10 cellular contexts compared by ENCODE assay signal in the genomic region with DNA sequence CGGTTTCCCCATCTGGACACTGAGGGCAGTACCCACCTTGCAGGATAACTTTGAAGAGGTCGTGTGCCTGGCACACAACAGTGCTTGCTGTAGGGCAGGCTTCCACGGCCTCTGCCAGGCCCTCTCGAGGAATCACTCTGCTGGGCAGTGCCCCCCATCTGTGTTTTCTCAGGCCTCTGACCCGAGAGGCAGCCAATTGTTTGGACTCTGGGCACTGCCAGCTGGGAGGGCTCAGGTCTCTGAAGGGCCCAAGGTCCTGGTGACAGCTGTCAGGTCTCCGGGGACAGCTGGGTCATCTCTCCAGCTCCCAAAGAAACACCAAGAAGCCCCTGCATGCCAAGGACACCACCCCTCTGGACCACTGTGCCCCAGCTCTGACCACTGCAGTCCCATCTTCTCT. TPM values are rescaled to one million over a fixed set of nuclear protein-coding genes. Genes with fewer than 3 reads are reported as not detected.
A peak's percentile ranks its signal among the peaks of the same experiment; 100 is the strongest.
DNase-seq lines count a peak whose midpoint lies in the region; ATAC-seq and TF ChIP-seq lines count a peak whose summit lies in the region.
"Had no signal": no experiment of that assay in that cellular context is flagged by ENCODE, and none has a peak within 500 bp of the region (broad histone marks: within the 10 kb centered on the region; RNA-seq: fewer than 3 reads in every experiment).

No MANE protein-coding gene starts in this region.

- H3K79me2 ChIP-seq in HCT116 (ENCODE audit: insufficient read depth, low read length): peaks cover 15% of the 10 kb centered on the region

- in situ Hi-C loops in G401 (cut with HindIII; ENCODE audit: low sequenced_read_pairs): no loop called here

- intact Hi-C loops in HCT116 (cut with micrococcal nuclease): no loop called here
- intact Hi-C loops in right lobe of liver (cut with DNase I): loop anchor here (5.0 kb wide), 2 partner anchors 120 to 125 kb away; partner anchors contain the start of gene NHERF2 (in 1 of the 2)

- H3K4me2 ChIP-seq in HCT116 (ENCODE audit: low read length): peak overlapping the region; percentile 99; the same call in 1 of the 2 replicates

- 37% methylated on average over 5 of the region's 6 CpGs for WGBS in right lobe of liver (ENCODE audit: insufficient coverage, low coverage, low lambda C conversion rate, missing lambda C conversion rate)

- H3K9ac ChIP-seq in HCT116 (ENCODE audit: low read length): peak overlapping the region; percentile 49; the same call in 1 of the 2 replicates

- H3K4me1 ChIP-seq in HCT116 (ENCODE audit: control insufficient read depth in 1 of 2, insufficient read depth in 2 of 2, low read length in 2 of 2) (peaks cover 40 to 57% of the 10 kb centered on the region in 2 experiments), right lobe of liver (peaks cover 0 to 48% (median 20%) of the 10 kb centered on the region in 4 donors)

- H3K27ac ChIP-seq in HCT116 (ENCODE audit: low read depth, low read length) (peak overlapping the region; percentile 84; the same call in 1 of the 2 replicates), right lobe of liver (peak overlapping the region; percentile 47 to 71 (median 70))

- H3K27me3 Mint-ChIP-seq in central memory CD8-positive, alpha-beta T cell: no peaks in the 10 kb centered on the region
- H3K27me3 Mint-ChIP-seq in stimulated activated naive B cell treated with anti-CD40 and anti-IgM and Interleukin-4, amounts not matched to agents 10 μg/mL and 1 μg/mL and 100 μg/mL, for 72 hours: no peaks in the 10 kb centered on the region

- no peak for TF ChIP-seq RAD21 in HCT116 (IDR thresholded peaks at IDR 0.05; ENCODE audit: low read depth)

- H3K27ac Mint-ChIP-seq in central memory CD8-positive, alpha-beta T cell (ENCODE audit: low read depth): no peak overlapping the region
- H3K27ac Mint-ChIP-seq in stimulated activated naive B cell treated with anti-CD40 and anti-IgM and Interleukin-4, amounts not matched to agents 10 μg/mL and 1 μg/mL and 100 μg/mL, for 72 hours: peak overlapping the region; percentile 9

- H3K9me3 ChIP-seq in HCT116 (ENCODE audit: control insufficient read depth in 1 of 2, insufficient read depth in 1 of 2, low read depth in 1 of 2, low read length in 2 of 2) (no peaks in the 10 kb centered on the region), right lobe of liver (no peaks in the 10 kb centered on the region)
- H3K9me3 ChIP-seq: mucosa of descending colon had no signal

- TF ChIP-seq POLR2A in HCT116 (IDR thresholded peaks at IDR 0.05; ENCODE audit: borderline replicate concordance, extremely low read depth, insufficient read depth, insufficient read length) (no peak), right lobe of liver (IDR thresholded peaks at IDR 0.05) (no peak)

- no peak for DNase-seq in HCT116 (ENCODE audit: low read depth, low spot score)
- DNase-seq in central memory CD8-positive, alpha-beta T cell (ENCODE audit: low spot score in 2 of 2): no peak
- peak in 2 of 3 donors; percentile 68 to 77 for DNase-seq in right lobe of liver
- DNase-seq in stimulated activated naive B cell treated with anti-CD40 and anti-IgM and Interleukin-4, amounts not matched to agents 10 μg/mL and 1 μg/mL and 100 μg/mL, for 72 hours: no peak
- no peak for DNase-seq in inferior parietal cortex (ENCODE audit: extremely low spot score)
- DNase-seq in G401 (ENCODE audit: low spot score): no peak
- DNase-seq in RPMI8226: no peak
- DNase-seq in NCI-H2029 treated with DMSO at 0.1 percent for 48 hours (lab: John Stamatoyannopoulos, UW): no peak
- DNase-seq: SIG-M5 had no signal

- H3K4me1 Mint-ChIP-seq in central memory CD8-positive, alpha-beta T cell: peaks cover 17% of the 10 kb centered on the region
- peaks cover 24 to 38% of the 10 kb centered on the region in 2 donors for H3K4me1 Mint-ChIP-seq in stimulated activated naive B cell treated with anti-CD40 and anti-IgM and Interleukin-4, amounts not matched to agents 10 μg/mL and 1 μg/mL and 100 μg/mL, for 72 hours

- POLR2A ChIA-PET in HCT116 (lab: Charles Lee): interaction anchor here (1.9 kb wide), 1 partner anchor 183 kb away, joined by 7 read pairs; the partner anchor contains the start of gene RPS2

- CTCF ChIA-PET in HCT116 (lab: Charles Lee): interaction anchor here (2.3 kb wide), 1 partner anchor 125 kb away, joined by 8 read pairs; no protein-coding TSS in a partner anchor

- RAD21 ChIA-PET in HCT116 (lab: Charles Lee; ENCODE audit: low non-redundant PET in 1 of 2, low total read pairs in 2 of 2, uncharacterized antibody in 2 of 2, unreplicated experiment in 2 of 2): interaction anchor here in 1 of 2 experiments (1.4 kb wide), 1 partner anchor 125 kb away, joined by 3 read pairs; no protein-coding TSS in a partner anchor

- TF ChIP-seq CTCF in HCT116 (IDR thresholded peaks at IDR 0.05 in 2 of 3, conservative IDR thresholded peaks at IDR 0.05 in 1 of 3; ENCODE audit: borderline replicate concordance in 1 of 3, insufficient read depth in 1 of 3, low read depth in 2 of 3, low read length in 2 of 3) (no peak), right lobe of liver (IDR thresholded peaks at IDR 0.05) (no peak)

- no peaks in the 10 kb centered on the region; a peak in 1 of 4 replicates for H3K36me3 ChIP-seq in HCT116 (ENCODE audit: control insufficient read depth in 1 of 2, insufficient read depth in 2 of 2, low read length in 2 of 2)
- H3K36me3 ChIP-seq in right lobe of liver: peaks cover 0 to 7% (median 0%) of the 10 kb centered on the region in 4 donors

- peak overlapping the region; percentile 55 for H3K4me3 Mint-ChIP-seq in central memory CD8-positive, alpha-beta T cell
- peak overlapping the region; percentile 21 to 55 for H3K4me3 Mint-ChIP-seq in stimulated activated naive B cell treated with anti-CD40 and anti-IgM and Interleukin-4, amounts not matched to agents 10 μg/mL and 1 μg/mL and 100 μg/mL, for 72 hours

- H3K9me3 Mint-ChIP-seq in central memory CD8-positive, alpha-beta T cell: no peaks in the 10 kb centered on the region
- H3K9me3 Mint-ChIP-seq in stimulated activated naive B cell treated with anti-CD40 and anti-IgM and Interleukin-4, amounts not matched to agents 10 μg/mL and 1 μg/mL and 100 μg/mL, for 72 hours: no peaks in the 10 kb centered on the region

- H3K27me3 ChIP-seq in HCT116 (ENCODE audit: insufficient read depth, low read length): no peaks in the 10 kb centered on the region
- no peaks in the 10 kb centered on the region for H3K27me3 ChIP-seq in right lobe of liver

- H3K4me3 ChIP-seq in HCT116 (replicated peaks in 1 of 2; ENCODE audit: low read depth in 1 of 2, low read length in 2 of 2) (no peak overlapping the region), right lobe of liver (peak overlapping the region in 2 of 3 donors; percentile 53 to 61)
- H3K4me3 ChIP-seq: mucosa of descending colon had no signal

- ATAC-seq in HCT116 (no peak), right lobe of liver (peak in 2 of 4 donors; percentile 1 to 34)
- ATAC-seq in central memory CD8-positive, alpha-beta T cell (replicated peaks; ENCODE audit: extremely low read depth, poor library complexity, severe bottlenecking): no peak
- no peak for ATAC-seq in stimulated activated naive B cell treated with anti-CD40 and anti-IgM and Interleukin-4, amounts not matched to agents 10 μg/mL and 1 μg/mL and 100 μg/mL, for 72 hours (replicated peaks)

- no peak overlapping the region for H2AFZ ChIP-seq in HCT116 (ENCODE audit: low read depth, low read length, poor library complexity, severe bottlenecking)

- no peaks in the 10 kb centered on the region; the same call in 1 of the 2 replicates for H4K20me1 ChIP-seq in HCT116 (ENCODE audit: insufficient read depth)

- H3K36me3 Mint-ChIP-seq in central memory CD8-positive, alpha-beta T cell (ENCODE audit: insufficient read depth): peaks cover 3% of the 10 kb centered on the region
- peaks cover 21 to 23% of the 10 kb centered on the region in 2 donors for H3K36me3 Mint-ChIP-seq in stimulated activated naive B cell treated with anti-CD40 and anti-IgM and Interleukin-4, amounts not matched to agents 10 μg/mL and 1 μg/mL and 100 μg/mL, for 72 hours

- H3K9me2 ChIP-seq in HCT116 (ENCODE audit: insufficient read depth): no peaks in the 10 kb centered on the region

- BruUV-seq in HCT116 (replicated peaks; lab: Mats Ljungman, UMichigan): no TSS peak

TF ChIP-seq in HCT116, 20 proteins besides CTCF, POLR2A, EP300 and RAD21 (continues in another document):
- TF ChIP-seq ZNF274 (IDR thresholded peaks at IDR 0.05; ENCODE audit: low read depth, low read length) (no peak), TCF7L2 (IDR thresholded peaks at IDR 0.05; ENCODE audit: borderline replicate concordance, extremely low read depth, insufficient read depth, insufficient read length) (no peak), ZFX (IDR thresholded peaks at IDR 0.05) (no peak)
- TF ChIP-seq, protein P1, sequence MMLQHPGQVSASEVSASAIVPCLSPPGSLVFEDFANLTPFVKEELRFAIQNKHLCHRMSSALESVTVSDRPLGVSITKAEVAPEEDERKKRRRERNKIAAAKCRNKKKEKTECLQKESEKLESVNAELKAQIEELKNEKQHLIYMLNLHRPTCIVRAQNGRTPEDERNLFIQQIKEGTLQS (IDR thresholded peaks at IDR 0.05): no peak
- TF ChIP-seq, protein P2, sequence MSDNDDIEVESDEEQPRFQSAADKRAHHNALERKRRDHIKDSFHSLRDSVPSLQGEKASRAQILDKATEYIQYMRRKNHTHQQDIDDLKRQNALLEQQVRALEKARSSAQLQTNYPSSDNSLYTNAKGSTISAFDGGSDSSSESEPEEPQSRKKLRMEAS (IDR thresholded peaks at IDR 0.05): no peak

RNA-seq across cellular contexts. Expression of gene RAB26, which starts 1.0 kb away (rescaled TPM):
- 44.9 TPM for total RNA-seq in HCT116 (2021; ENCODE audit: unreplicated experiment)
- polyA plus RNA-seq in HCT116 (2012): 43.9 and 46.7 TPM in 2 replicates
- total RNA-seq in right lobe of liver: 10 to 100 TPM in 3 of 6 experiments, 1 to 10 TPM in 3; 3.8 to 14.6 (median 8.7) TPM
- 46.8 and 55.2 TPM in 2 replicates for total RNA-seq in G401 (2014; rRNA removed; shearing (Covaris generic))

RNA-seq across cellular contexts. Expression of gene TRAF7, which starts 8.2 kb away (rescaled TPM):
- total RNA-seq in HCT116 (2021; ENCODE audit: unreplicated experiment) (160 TPM), right lobe of liver (10 to 100 TPM; 40.9 to 56.2 (median 46.2) TPM)
- polyA plus RNA-seq in HCT116 (2012): 125 and 134 TPM in 2 replicates
- 76.1 and 99.9 TPM in 2 replicates for total RNA-seq in G401 (2014; rRNA removed; shearing (Covaris generic))

RNA-seq across cellular contexts. Expression of gene PKD1, which starts 11.7 kb away (rescaled TPM):
- total RNA-seq in HCT116 (2021; ENCODE audit: unreplicated experiment) (137 TPM), right lobe of liver (10 to 100 TPM; 28.5 to 58.2 (median 42.8) TPM)
- polyA plus RNA-seq in HCT116 (2012): 109 and 142 TPM in 2 replicates
- total RNA-seq in G401 (2014; rRNA removed; shearing (Covaris generic)): 42.0 and 113 TPM in 2 replicates

RNA-seq across cellular contexts. Expression of gene CASKIN1, which starts 49.0 kb away (rescaled TPM):
- total RNA-seq in HCT116 (2021; ENCODE audit: unreplicated experiment): 5.9 TPM
- polyA plus RNA-seq in HCT116 (2012): 2.3 and 3.2 TPM in 2 replicates
- not detected for total RNA-seq in right lobe of liver
- total RNA-seq in G401 (2014; rRNA removed; shearing (Covaris generic)): 0.80 and 4.2 TPM in 2 replicates

RNA-seq across cellular contexts. Expression of gene MLST8, which starts 57.9 kb away (rescaled TPM):
- total RNA-seq in HCT116 (2021; ENCODE audit: unreplicated experiment): 58.7 TPM
- 90.9 and 100 TPM in 2 replicates for polyA plus RNA-seq in HCT116 (2012)
- total RNA-seq in right lobe of liver: 10 to 100 TPM; 13.1 to 51.0 (median 17.5) TPM
- 34.8 and 86.2 TPM in 2 replicates for total RNA-seq in G401 (2014; rRNA removed; shearing (Covaris generic))

Comparison
In these comparisons a context has a peak if more than half of its experiments do, and no peak if none do; other contexts are left out.
1. DNase-seq: peak in right lobe of liver (2 of 3); none in HCT116 (single experiment), central memory CD8-positive, alpha-beta T cell (0 of 2), stimulated activated naive B cell treated with anti-CD40 and anti-IgM and Interleukin-4, amounts not matched to agents 10 μg/mL and 1 μg/mL and 100 μg/mL, for 72 hours (single experiment), inferior parietal cortex (single experiment), G401 (single experiment), RPMI8226 (single experiment) and NCI-H2029 treated with DMSO at 0.1 percent for 48 hours (single experiment).
2. H3K4me3 ChIP-seq: peak in right lobe of liver (2 of 3); none in HCT116 (0 of 2).